In genomic region chr11:132734217-132734616, GRCh38 we compare ENCODE assay signal across 18 cellular contexts.
DNase-seq lines count a peak whose midpoint lies in the region; TF ChIP-seq lines count a peak whose summit lies in the region.
"Had no signal": no experiment of that assay in that cellular context is flagged by ENCODE, and none has a peak within 500 bp of the region (broad histone marks: within the 10 kb centered on the region; RNA-seq: fewer than 3 reads in every experiment).

No MANE protein-coding gene starts in this region.

- H4K91ac ChIP-seq in mesenchymal stem cell (ENCODE audit: low read length), result no peak overlapping the region

- H2AFZ ChIP-seq in GM23248 (no peak overlapping the region), mesenchymal stem cell (ENCODE audit: low read depth, low read length) (no peak overlapping the region)

- no peaks in the 10 kb centered on the region for H3K9me2 ChIP-seq in GM23248 (ENCODE audit: insufficient read depth)

- WGBS in GM23248 (ENCODE audit: low coverage in 1 of 2, low lambda C conversion rate in 2 of 2, missing lambda C conversion rate in 2 of 2), 2 experiments, result 8 to 9% methylated on average over 2 of the region's 2 CpGs
- WGBS in mesenchymal stem cell, result 17% methylated on average over 2 of the region's 2 CpGs

- H3K27me3 ChIP-seq in GM23248 (replicated peaks; ENCODE audit: insufficient read depth) (no peaks in the 10 kb centered on the region), mesenchymal stem cell (ENCODE audit: control insufficient read depth in 1 of 2, insufficient read depth in 1 of 2, low read length in 2 of 2) (peaks cover 0 to 4% of the 10 kb centered on the region in 2 experiments)
- H3K27me3 ChIP-seq: BLaER1 treated with 17β-estradiol and CSF1 and Interleukin-3, amounts not matched to agents 10 nM and 100 nM; gastrocnemius medialis; ovary; spleen had no signal

- H2BK120ac ChIP-seq in mesenchymal stem cell (ENCODE audit: low read depth, low read length), result no peak overlapping the region

- H3K9ac ChIP-seq in GM23248, result peak overlapping the region; percentile 24; the same call in 1 of the 2 replicates
- H3K9ac ChIP-seq in mesenchymal stem cell (ENCODE audit: low read length), result no peak overlapping the region
- H3K9ac ChIP-seq: BLaER1 treated with 17β-estradiol and CSF1 and Interleukin-3, amounts not matched to agents 10 nM and 100 nM had no signal

- peak overlapping the region; percentile 80 for H3K27ac ChIP-seq in GM23248
- H3K27ac ChIP-seq in mesenchymal stem cell (ENCODE audit: low read length, poor library complexity, severe bottlenecking), result no peak overlapping the region
- H3K27ac ChIP-seq: BLaER1 treated with 17β-estradiol and CSF1 and Interleukin-3, amounts not matched to agents 10 nM and 100 nM; gastrocnemius medialis; ovary; spleen had no signal

- no peak overlapping the region for H2BK12ac ChIP-seq in mesenchymal stem cell (ENCODE audit: low read length in 2 of 2)

- H3K4me3 ChIP-seq in GM23248 (no peak overlapping the region), astrocyte of the spinal cord (ENCODE audit: low read depth, low read length) (no peak overlapping the region), mesenchymal stem cell (ENCODE audit: insufficient read depth in 1 of 2, low read depth in 1 of 2, low read length in 2 of 2) (no peak overlapping the region)
- H3K4me3 ChIP-seq: BLaER1 treated with 17β-estradiol and CSF1 and Interleukin-3, amounts not matched to agents 10 nM and 100 nM; gastrocnemius medialis; ovary; spleen had no signal

- H2BK5ac ChIP-seq in mesenchymal stem cell (ENCODE audit: low read depth, low read length, poor library complexity, severe bottlenecking), result no peak overlapping the region

- H3K14ac ChIP-seq in mesenchymal stem cell (ENCODE audit: low read length in 2 of 2), result no peak overlapping the region

- no peak overlapping the region for H2BK15ac ChIP-seq in mesenchymal stem cell (ENCODE audit: low read depth, poor library complexity, severe bottlenecking)

- H4K20me1 ChIP-seq in GM23248 (ENCODE audit: insufficient read depth), result no peaks in the 10 kb centered on the region
- H4K20me1 ChIP-seq: BLaER1 treated with 17β-estradiol and CSF1 and Interleukin-3, amounts not matched to agents 10 nM and 100 nM had no signal

- H3K36me3 ChIP-seq in GM23248 (ENCODE audit: low read depth) (no peaks in the 10 kb centered on the region), mesenchymal stem cell (ENCODE audit: control insufficient read depth in 1 of 2, insufficient read depth in 2 of 2, low read depth in 1 of 2, low read length in 2 of 2) (no peaks in the 10 kb centered on the region)
- H3K36me3 ChIP-seq: BLaER1 treated with 17β-estradiol and CSF1 and Interleukin-3, amounts not matched to agents 10 nM and 100 nM; gastrocnemius medialis; ovary; spleen had no signal

- in situ Hi-C loops in GM23248 (cut with MboI) (no loop called here), astrocyte of the spinal cord (cut with HindIII; ENCODE audit: low sequenced_read_pairs) (no loop called here)

- H3K4me1 ChIP-seq in GM23248 (ENCODE audit: insufficient read depth), result peaks cover 15% of the 10 kb centered on the region
- H3K4me1 ChIP-seq in mesenchymal stem cell (ENCODE audit: control insufficient read depth, insufficient read depth, low read depth, low read length), result no peaks in the 10 kb centered on the region
- H3K4me1 ChIP-seq: gastrocnemius medialis, spleen had no signal

- TF ChIP-seq CTCF in astrocyte of the spinal cord (IDR thresholded peaks at IDR 0.05; ENCODE audit: low read depth, low read length), result no peak

- peak overlapping the region; percentile 15 for H4K8ac ChIP-seq in mesenchymal stem cell (ENCODE audit: low read length)

- H3K23ac ChIP-seq in mesenchymal stem cell (ENCODE audit: low read length in 2 of 2), result no peak overlapping the region

- H3F3A ChIP-seq in GM23248 (ENCODE audit: insufficient read depth), result peaks cover 16% of the 10 kb centered on the region

- H3K9me3 ChIP-seq in GM23248 (ENCODE audit: low read depth) (no peaks in the 10 kb centered on the region), mesenchymal stem cell (ENCODE audit: control insufficient read depth, low read length) (no peaks in the 10 kb centered on the region)
- H3K9me3 ChIP-seq: gastrocnemius medialis, ovary had no signal

- H3K4ac ChIP-seq in mesenchymal stem cell (ENCODE audit: low read depth in 1 of 2, low read length in 2 of 2), result no peak overlapping the region

- H3K18ac ChIP-seq in mesenchymal stem cell (ENCODE audit: low read depth in 1 of 2, low read length in 2 of 2), result no peak overlapping the region

- no peaks in the 10 kb centered on the region for H3K79me1 ChIP-seq in mesenchymal stem cell (replicated peaks; ENCODE audit: low read length, poor library complexity, severe bottlenecking)

- DNase-seq in AG08395 (ENCODE audit: low spot score) (peak; percentile 88), GM23248 (peak; percentile 92), astrocyte of the spinal cord (ENCODE audit: low read depth, low spot score) (peak; percentile 91), mesenchymal stem cell (peak; percentile 48), DMS79 treated with DMSO at 0.1 percent for 48 hours (lab: John Stamatoyannopoulos, UW) (no peak), NCI-H2081 (lab: John Stamatoyannopoulos, UW) (no peak), NCI-H748 (lab: John Stamatoyannopoulos, UW; ENCODE audit: unreplicated experiment) (no peak)
- DNase-seq in stimulated activated naive CD4-positive, alpha-beta T cell treated with Interleukin-2 at 50 U/mL for 16 hours (lab: John Stamatoyannopoulos, UW), result no peak
- DNase-seq: activated CD4-positive, alpha-beta T cell treated with anti-CD3 and anti-CD28 coated beads, Interleukin-2, amount 50 U/mL, for 48 hours; effector CD4-positive, alpha-beta T cell; gastrocnemius medialis; midbrain; NCI-H187 treated with DMSO at 0.1 percent for 48 hours; NCI-H774; ovary; spleen; T-helper 9 cell had no signal

- no peaks in the 10 kb centered on the region for H3K79me2 ChIP-seq in GM23248 (ENCODE audit: insufficient read depth)

- H2AK5ac ChIP-seq in mesenchymal stem cell (ENCODE audit: low read length, severe bottlenecking), result no peak overlapping the region

- H3K4me2 ChIP-seq in GM23248 (ENCODE audit: unreplicated experiment) (peak overlapping the region; percentile 45), mesenchymal stem cell (ENCODE audit: low read length, poor library complexity, severe bottlenecking) (no peak overlapping the region)

Comparison
In these comparisons a context has a peak if more than half of its experiments do, and no peak if none do; other contexts are left out.
1. DNase-seq: peak in AG08395 (single experiment), GM23248 (single experiment), astrocyte of the spinal cord (single experiment) and mesenchymal stem cell (single experiment); none in DMS79 treated with DMSO at 0.1 percent for 48 hours (single experiment), stimulated activated naive CD4-positive, alpha-beta T cell treated with Interleukin-2 at 50 U/mL for 16 hours (single experiment), NCI-H2081 (0 of 2) and NCI-H748 (single experiment).